In genomic region chr20:25512709-25513108, GRCh38 we compare ENCODE assay signal across 17 cellular contexts.
DNase-seq lines count a peak whose midpoint lies in the region; ATAC-seq, FAIRE-seq and TF ChIP-seq lines count a peak whose summit lies in the region.
"Had no signal": no experiment of that assay in that cellular context is flagged by ENCODE, and none has a peak within 500 bp of the region (broad histone marks: within the 10 kb centered on the region; RNA-seq: fewer than 3 reads in every experiment).

No MANE protein-coding gene starts in this region.

- no peak overlapping the region for H3K9ac ChIP-seq in HepG2 (ENCODE audit: insufficient read depth, low read depth, low read length)

- DNase-seq in HepG2 (ENCODE audit: low spot score), result no peak
- no peak for DNase-seq in right lobe of liver
- peak; percentile 36 for DNase-seq in islet precursor cell
- no peak for DNase-seq in progenitor cell of endocrine pancreas (ENCODE audit: low spot score, unreplicated experiment)
- no peak for DNase-seq in SKM-1 treated with dmso at 0.1 percent for 144 hours (lab: John Stamatoyannopoulos, UW; ENCODE audit: unreplicated experiment)
- DNase-seq in activated CD8-positive, alpha-beta memory T cell treated with anti-CD3 and anti-CD28 coated beads, Interleukin-2, amount 10 ng/mL, durations not matched to agents 7 days and 5 days, result no peak
- DNase-seq: C1 segment of cervical spinal cord; Caco-2; CD4-positive, alpha-beta memory T cell; DMS153; DND-41; GOT3; HFFc6 had no signal

- H3K9me3 ChIP-seq in HepG2 (ENCODE audit: low read length) (peaks cover 34% of the 10 kb centered on the region), right lobe of liver (peaks cover 0 to 2% (median 0%) of the 10 kb centered on the region in 4 donors)

- FAIRE-seq in HepG2 (lab: Jason Lieb, UNC), result no peak
- FAIRE-seq: G401.6, GM12892, H54 had no signal

- H4K20me1 ChIP-seq in HepG2 (ENCODE audit: insufficient read depth, low read length), result no peaks in the 10 kb centered on the region

- H3K4me3 ChIP-seq in HepG2 (replicated peaks in 1 of 3; ENCODE audit: insufficient read depth in 1 of 3, low read depth in 2 of 3, low read length in 3 of 3) (no peak overlapping the region), right lobe of liver (no peak overlapping the region)
- H3K4me3 ChIP-seq: HAP-1 had no signal

- intact Hi-C loops in HepG2 (cut with micrococcal nuclease; ENCODE audit: unreplicated experiment), result no loop called here
- intact Hi-C loops in right lobe of liver (cut with DNase I), result no loop called here

- TF ChIP-seq CTCF in HepG2 (CRISPR knock-in tag; IDR thresholded peaks at IDR 0.05) (no peak), right lobe of liver (IDR thresholded peaks at IDR 0.05) (no peak), progenitor cell of endocrine pancreas (IDR thresholded peaks at IDR 0.05; ENCODE audit: unreplicated experiment) (no peak)

- TF ChIP-seq POLR2A in HepG2 (IDR thresholded peaks at IDR 0.05; ENCODE audit: insufficient read depth in 1 of 2, low read depth in 2 of 2, low read length in 2 of 2) (no peak), right lobe of liver (IDR thresholded peaks at IDR 0.05) (no peak)

- H3K4me1 ChIP-seq in HepG2 (ENCODE audit: insufficient read depth, low read length) (peaks cover 18% of the 10 kb centered on the region), right lobe of liver (peaks cover 0 to 11% (median 4%) of the 10 kb centered on the region in 4 donors)
- H3K4me1 ChIP-seq: Caco-2, HAP-1 had no signal

- TF ChIP-seq EP300 in HepG2 (IDR thresholded peaks at IDR 0.05; ENCODE audit: low read depth in 2 of 2, low read length in 2 of 2) (no peak), HepG2 (CRISPR knock-in tag; IDR thresholded peaks at IDR 0.05; ENCODE audit: borderline replicate concordance) (no peak)

- ATAC-seq in HepG2 (no peak), right lobe of liver (no peak)
- no peak for ATAC-seq in activated CD8-positive, alpha-beta memory T cell treated with anti-CD3 and anti-CD28 coated beads, Interleukin-2, amount 10 ng/mL, durations not matched to agents 7 days and 5 days

- no peaks in the 10 kb centered on the region for H3K27me3 ChIP-seq in HepG2 (ENCODE audit: control insufficient read depth in 1 of 2, insufficient read depth in 2 of 2, low read length in 2 of 2)
- no peaks in the 10 kb centered on the region for H3K27me3 ChIP-seq in right lobe of liver

- H3K9me3 Mint-ChIP-seq in progenitor cell of endocrine pancreas (ENCODE audit: low read depth), result peaks cover 32% of the 10 kb centered on the region
- peaks cover 29% of the 10 kb centered on the region for H3K9me3 Mint-ChIP-seq in activated CD8-positive, alpha-beta memory T cell treated with anti-CD3 and anti-CD28 coated beads, Interleukin-2, amount 10 ng/mL, durations not matched to agents 7 days and 5 days (ENCODE audit: low read depth)

- no TSS peak for BruUV-seq in HepG2 (replicated peaks; lab: Mats Ljungman, UMichigan)

- H3K27ac ChIP-seq in HepG2 (ENCODE audit: extremely low read length, insufficient read depth, low read length), result no peak overlapping the region
- H3K27ac ChIP-seq in right lobe of liver, result no peak overlapping the region

- H3K27ac Mint-ChIP-seq in progenitor cell of endocrine pancreas, result peak overlapping the region; percentile 78
- no peak overlapping the region for H3K27ac Mint-ChIP-seq in activated CD8-positive, alpha-beta memory T cell treated with anti-CD3 and anti-CD28 coated beads, Interleukin-2, amount 10 ng/mL, durations not matched to agents 7 days and 5 days
- H3K27ac Mint-ChIP-seq: CD4-positive, alpha-beta memory T cell; HFFc6 had no signal

- no peak overlapping the region for H3K4me3 Mint-ChIP-seq in progenitor cell of endocrine pancreas (ENCODE audit: low read depth)
- no peak overlapping the region for H3K4me3 Mint-ChIP-seq in activated CD8-positive, alpha-beta memory T cell treated with anti-CD3 and anti-CD28 coated beads, Interleukin-2, amount 10 ng/mL, durations not matched to agents 7 days and 5 days
- H3K4me3 Mint-ChIP-seq: CD4-positive, alpha-beta memory T cell; HFFc6 had no signal

- H3K4me1 Mint-ChIP-seq in progenitor cell of endocrine pancreas (ENCODE audit: low read depth), result no peaks in the 10 kb centered on the region
- H3K4me1 Mint-ChIP-seq in activated CD8-positive, alpha-beta memory T cell treated with anti-CD3 and anti-CD28 coated beads, Interleukin-2, amount 10 ng/mL, durations not matched to agents 7 days and 5 days, result no peaks in the 10 kb centered on the region
- H3K4me1 Mint-ChIP-seq: CD4-positive, alpha-beta memory T cell had no signal

- no peak overlapping the region for H3K4me2 ChIP-seq in HepG2 (ENCODE audit: low read depth, low read length)

- CTCF ChIA-PET in HepG2 (lab: Yijun Ruan, JAX; ENCODE audit: low intra/inter-chr PET ratio, low total read pairs), result no interaction called here
- CTCF ChIA-PET in activated CD8-positive, alpha-beta memory T cell treated with anti-CD3 and anti-CD28 coated beads, Interleukin-2, amount 10 ng/mL, durations not matched to agents 7 days and 5 days (lab: Charles Lee), result no interaction called here

- no peaks in the 10 kb centered on the region for H3K79me2 ChIP-seq in HepG2 (ENCODE audit: insufficient read depth, low read length)

- in situ Hi-C loops in HepG2 (cut with HindIII; ENCODE audit: extremely low pct_ligation_motif_present, low pct_unique_long_range_greater_than_20kb), result no loop called here

- TF ChIP-seq RAD21 in HepG2 (CRISPR knock-in tag; IDR thresholded peaks at IDR 0.05), result no peak

- H3K27me3 Mint-ChIP-seq in progenitor cell of endocrine pancreas, result no peaks in the 10 kb centered on the region
- H3K27me3 Mint-ChIP-seq in activated CD8-positive, alpha-beta memory T cell treated with anti-CD3 and anti-CD28 coated beads, Interleukin-2, amount 10 ng/mL, durations not matched to agents 7 days and 5 days, result no peaks in the 10 kb centered on the region
- H3K27me3 Mint-ChIP-seq: CD4-positive, alpha-beta memory T cell had no signal

- H3K36me3 ChIP-seq in HepG2 (replicated peaks in 1 of 2; ENCODE audit: control insufficient read depth in 1 of 2, insufficient read depth in 2 of 2, low read length in 2 of 2) (peaks cover 59 to 91% of the 10 kb centered on the region in 2 experiments), right lobe of liver (peaks cover 0 to 16% (median 8%) of the 10 kb centered on the region in 4 donors)

- POLR2A ChIA-PET in HepG2 (lab: Yijun Ruan, JAX), result interaction anchor here (1.2 kb wide), 1 partner anchor 13 kb away, joined by 3 read pairs; no protein-coding TSS in a partner anchor

- H3K36me3 Mint-ChIP-seq in progenitor cell of endocrine pancreas (ENCODE audit: insufficient read depth), result peaks cover 68% of the 10 kb centered on the region
- H3K36me3 Mint-ChIP-seq in activated CD8-positive, alpha-beta memory T cell treated with anti-CD3 and anti-CD28 coated beads, Interleukin-2, amount 10 ng/mL, durations not matched to agents 7 days and 5 days, result peaks cover 14% of the 10 kb centered on the region

- 98% methylated on average over 12 of the region's 12 CpGs for WGBS in HepG2 (ENCODE audit: low lambda C conversion rate)
- 100% methylated on average over 2 of the region's 12 CpGs for WGBS in right lobe of liver (ENCODE audit: insufficient coverage, low coverage, low lambda C conversion rate, missing lambda C conversion rate)

- no peak overlapping the region for H2AFZ ChIP-seq in HepG2 (ENCODE audit: low read length)

TF ChIP-seq in HepG2, 621 proteins besides CTCF, POLR2A, EP300 and RAD21:
- TF ChIP-seq AGO2 (optimal IDR thresholded peaks at IDR 0.05; ENCODE audit: low read depth, low read length) (peak; percentile 24), ZNF567 (CRISPR knock-in tag; IDR thresholded peaks at IDR 0.05; ENCODE audit: borderline replicate concordance) (no peak)
